ENCODE assay signal across 12 cellular contexts in genomic region chr17:49715221-49715620, GRCh38. TPM values are rescaled to one million over a fixed set of nuclear protein-coding genes. Genes with fewer than 3 reads are reported as not detected.
DNase-seq lines count a peak whose midpoint lies in the region; ATAC-seq and TF ChIP-seq lines count a peak whose summit lies in the region.
"Had no signal": no experiment of that assay in that cellular context is flagged by ENCODE, and none has a peak within 500 bp of the region (broad histone marks: within the 10 kb centered on the region; RNA-seq: fewer than 3 reads in every experiment).

No MANE protein-coding gene starts in this region.

- no peaks in the 10 kb centered on the region for H3K27me3 Mint-ChIP-seq in stimulated activated naive B cell treated with anti-CD40 and anti-IgM and Interleukin-4, amounts not matched to agents 10 μg/mL and 1 μg/mL and 100 μg/mL, for 72 hours

- no peaks in the 10 kb centered on the region for H3K4me1 ChIP-seq in A673 (ENCODE audit: insufficient read depth, low read length, poor library complexity, severe bottlenecking)

- H3K27me3 ChIP-seq in dorsolateral prefrontal cortex (no peaks in the 10 kb centered on the region), A673 (replicated peaks; ENCODE audit: insufficient read depth, low read depth, low read length, poor library complexity) (no peaks in the 10 kb centered on the region)
- H3K27me3 ChIP-seq: left lung, Peyer's patch had no signal

- no peak for ATAC-seq in stimulated activated naive B cell treated with anti-CD40 and anti-IgM and Interleukin-4, amounts not matched to agents 10 μg/mL and 1 μg/mL and 100 μg/mL, for 72 hours (replicated peaks)
- no peak for ATAC-seq in GM21526 (IDR thresholded peaks at IDR 0.05; ENCODE audit: low FRiP score, unreplicated experiment)

- H3K9me3 ChIP-seq in A673 (ENCODE audit: low read depth, low read length, poor library complexity, severe bottlenecking), result no peaks in the 10 kb centered on the region
- H3K9me3 ChIP-seq: left lung, Peyer's patch had no signal

- DNase-seq in activated gamma-delta T cell treated with Interleukin-2 at 50 U/mL for 16 hours, result peak; percentile 48
- DNase-seq in activated gamma-delta T cell (lab: John Stamatoyannopoulos, UW), result no peak
- DNase-seq in activated CD4-positive, alpha-beta T cell treated with anti-CD3 and anti-CD28 coated beads, Interleukin-2, amount 50 U/mL, for 1 hour, result peak; percentile 13
- no peak for DNase-seq in dorsolateral prefrontal cortex
- DNase-seq in stimulated activated naive B cell treated with anti-CD40 and anti-IgM and Interleukin-4, amounts not matched to agents 10 μg/mL and 1 μg/mL and 100 μg/mL, for 72 hours, result no peak
- no peak for DNase-seq in HuH-7.5 (ENCODE audit: low spot score)
- DNase-seq in A673 (ENCODE audit: low spot score), result no peak
- DNase-seq: EL, endodermal cell, left lung, Peyer's patch had no signal

- no peaks in the 10 kb centered on the region for H3K9me3 Mint-ChIP-seq in stimulated activated naive B cell treated with anti-CD40 and anti-IgM and Interleukin-4, amounts not matched to agents 10 μg/mL and 1 μg/mL and 100 μg/mL, for 72 hours
- H3K9me3 Mint-ChIP-seq: endodermal cell had no signal

- H3K4me3 ChIP-seq in dorsolateral prefrontal cortex, result no peak overlapping the region
- H3K4me3 ChIP-seq in A673 (ENCODE audit: low read depth, low read length, poor library complexity, severe bottlenecking), result no peak overlapping the region
- H3K4me3 ChIP-seq: left lung, Peyer's patch had no signal

- H3K27ac ChIP-seq in dorsolateral prefrontal cortex (peak overlapping the region in 42 of 59 donors; percentile 0 to 83 (median 49)), A673 (ENCODE audit: low read depth, low read length, poor library complexity, severe bottlenecking) (no peak overlapping the region)

- no TSS peak for BruUV-seq in A673 (replicated peaks; lab: Mats Ljungman, UMichigan)

- peaks cover 11 to 14% of the 10 kb centered on the region in 2 donors for H3K4me1 Mint-ChIP-seq in stimulated activated naive B cell treated with anti-CD40 and anti-IgM and Interleukin-4, amounts not matched to agents 10 μg/mL and 1 μg/mL and 100 μg/mL, for 72 hours
- H3K4me1 Mint-ChIP-seq: endodermal cell had no signal

- POLR2A ChIA-PET in A673 (lab: Charles Lee; ENCODE audit: low non-redundant PET), result interaction anchor here (0.6 kb wide), 1 partner anchor 38 kb away, joined by 4 read pairs; no protein-coding TSS in a partner anchor

- intact Hi-C loops in dorsolateral prefrontal cortex (cut with DNase I), result no loop called here
- intact Hi-C loops in A673 (cut with micrococcal nuclease; ENCODE audit: unreplicated experiment), result no loop called here

- CTCF ChIA-PET in A673 (lab: Charles Lee), result interaction anchor here (0.6 kb wide), 1 partner anchor 69 kb away, joined by 3 read pairs; no protein-coding TSS in a partner anchor

- H3K36me3 Mint-ChIP-seq in stimulated activated naive B cell treated with anti-CD40 and anti-IgM and Interleukin-4, amounts not matched to agents 10 μg/mL and 1 μg/mL and 100 μg/mL, for 72 hours, result peaks cover 37 to 64% of the 10 kb centered on the region in 2 donors

- TF ChIP-seq CTCF in dorsolateral prefrontal cortex (IDR thresholded peaks at IDR 0.05 in 54 of 56, conservative IDR thresholded peaks at IDR 0.05 in 2 of 56; ENCODE audit: low read depth in 1 of 56, partially characterized antibody in 56 of 56) (no peak), A673 (conservative IDR thresholded peaks at IDR 0.05; ENCODE audit: low read depth, low read length) (no peak)

- no peak overlapping the region for H3K4me3 Mint-ChIP-seq in stimulated activated naive B cell treated with anti-CD40 and anti-IgM and Interleukin-4, amounts not matched to agents 10 μg/mL and 1 μg/mL and 100 μg/mL, for 72 hours
- H3K4me3 Mint-ChIP-seq: endodermal cell had no signal

- H3K27ac Mint-ChIP-seq in stimulated activated naive B cell treated with anti-CD40 and anti-IgM and Interleukin-4, amounts not matched to agents 10 μg/mL and 1 μg/mL and 100 μg/mL, for 72 hours, result peak overlapping the region; percentile 9
- H3K27ac Mint-ChIP-seq: endodermal cell had no signal

- H3K36me3 ChIP-seq in A673 (ENCODE audit: insufficient read depth, low read length, poor library complexity, severe bottlenecking), result no peaks in the 10 kb centered on the region

RNA-seq across cellular contexts. Expression of gene SLC35B1, which starts 7.5 kb away (rescaled TPM):
- total RNA-seq in dorsolateral prefrontal cortex (10 to 100 TPM; 30.7 to 59.0 (median 43.7) TPM), A673 (2021) (104 and 106 TPM in 2 replicates)

RNA-seq across cellular contexts. Expression of gene SPOP, which starts 37.3 kb away (rescaled TPM):
- total RNA-seq in dorsolateral prefrontal cortex (100 to 1,000 TPM in 77 of 120 experiments, 10 to 100 TPM in 43; 75.2 to 140 (median 105) TPM), A673 (2021) (53.4 and 66.6 TPM in 2 replicates)

RNA-seq across cellular contexts. Expression of gene FAM117A, which starts 48.7 kb away (rescaled TPM):
- 10 to 100 TPM in 10 of 120 experiments, 1 to 10 TPM in 110; 3.7 to 12.6 (median 6.9) TPM for total RNA-seq in dorsolateral prefrontal cortex
- 10.1 and 10.8 TPM in 2 replicates for total RNA-seq in A673 (2021)

Comparison
In these comparisons a context has a peak if more than half of its experiments do, and no peak if none do; other contexts are left out.
1. DNase-seq: peak in activated gamma-delta T cell treated with Interleukin-2 at 50 U/mL for 16 hours (single experiment) and activated CD4-positive, alpha-beta T cell treated with anti-CD3 and anti-CD28 coated beads, Interleukin-2, amount 50 U/mL, for 1 hour (single experiment); none in activated gamma-delta T cell (single experiment), dorsolateral prefrontal cortex (0 of 10), stimulated activated naive B cell treated with anti-CD40 and anti-IgM and Interleukin-4, amounts not matched to agents 10 μg/mL and 1 μg/mL and 100 μg/mL, for 72 hours (single experiment), HuH-7.5 (single experiment) and A673 (single experiment).